ENCODE assay signal across 2 cellular contexts in the genomic region with DNA sequence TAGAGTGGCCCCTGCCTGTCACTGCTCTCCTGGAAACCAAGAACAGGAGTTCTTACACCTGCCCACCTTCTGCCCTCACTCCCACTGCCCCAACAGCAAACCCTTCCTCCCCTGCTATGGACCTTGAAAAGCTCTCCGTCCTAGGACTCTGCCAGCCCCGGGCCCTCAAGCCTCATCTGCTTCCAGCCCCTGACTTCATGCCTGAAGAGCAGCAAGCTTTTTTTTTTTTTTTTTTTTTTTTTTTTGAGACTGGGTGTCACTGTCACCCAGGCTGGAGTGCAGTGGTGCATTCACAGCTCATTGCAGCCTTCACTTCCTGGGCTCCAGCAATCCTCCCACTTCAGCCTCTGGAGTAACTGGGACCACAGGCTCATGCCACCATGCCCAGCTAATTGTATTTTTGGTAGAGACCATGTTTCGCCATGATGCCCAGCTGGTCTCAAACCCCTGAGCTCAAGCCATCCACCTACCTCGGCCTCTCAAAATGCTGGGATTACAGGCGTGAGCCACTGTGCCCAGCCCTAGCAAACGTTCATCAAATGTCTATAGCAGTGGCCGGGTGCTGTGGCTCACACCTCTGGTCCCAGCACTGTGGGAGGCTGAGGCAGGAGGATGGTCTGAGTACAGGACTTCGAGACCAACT.
TF ChIP-seq lines count a peak whose summit lies in the region.

No MANE protein-coding gene starts in this region.

TF ChIP-seq in SK-N-SH, 30 proteins besides CTCF, POLR2A, EP300 and RAD21 (continued from another document):
- TF ChIP-seq, protein P1, sequence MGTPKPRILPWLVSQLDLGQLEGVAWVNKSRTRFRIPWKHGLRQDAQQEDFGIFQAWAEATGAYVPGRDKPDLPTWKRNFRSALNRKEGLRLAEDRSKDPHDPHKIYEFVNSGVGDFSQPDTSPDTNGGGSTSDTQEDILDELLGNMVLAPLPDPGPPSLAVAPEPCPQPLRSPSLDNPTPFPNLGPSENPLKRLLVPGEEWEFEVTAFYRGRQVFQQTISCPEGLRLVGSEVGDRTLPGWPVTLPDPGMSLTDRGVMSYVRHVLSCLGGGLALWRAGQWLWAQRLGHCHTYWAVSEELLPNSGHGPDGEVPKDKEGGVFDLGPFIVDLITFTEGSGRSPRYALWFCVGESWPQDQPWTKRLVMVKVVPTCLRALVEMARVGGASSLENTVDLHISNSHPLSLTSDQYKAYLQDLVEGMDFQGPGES (IDR thresholded peaks at IDR 0.05; ENCODE audit: low read depth, low read length): no peak
- TF ChIP-seq, protein P2, sequence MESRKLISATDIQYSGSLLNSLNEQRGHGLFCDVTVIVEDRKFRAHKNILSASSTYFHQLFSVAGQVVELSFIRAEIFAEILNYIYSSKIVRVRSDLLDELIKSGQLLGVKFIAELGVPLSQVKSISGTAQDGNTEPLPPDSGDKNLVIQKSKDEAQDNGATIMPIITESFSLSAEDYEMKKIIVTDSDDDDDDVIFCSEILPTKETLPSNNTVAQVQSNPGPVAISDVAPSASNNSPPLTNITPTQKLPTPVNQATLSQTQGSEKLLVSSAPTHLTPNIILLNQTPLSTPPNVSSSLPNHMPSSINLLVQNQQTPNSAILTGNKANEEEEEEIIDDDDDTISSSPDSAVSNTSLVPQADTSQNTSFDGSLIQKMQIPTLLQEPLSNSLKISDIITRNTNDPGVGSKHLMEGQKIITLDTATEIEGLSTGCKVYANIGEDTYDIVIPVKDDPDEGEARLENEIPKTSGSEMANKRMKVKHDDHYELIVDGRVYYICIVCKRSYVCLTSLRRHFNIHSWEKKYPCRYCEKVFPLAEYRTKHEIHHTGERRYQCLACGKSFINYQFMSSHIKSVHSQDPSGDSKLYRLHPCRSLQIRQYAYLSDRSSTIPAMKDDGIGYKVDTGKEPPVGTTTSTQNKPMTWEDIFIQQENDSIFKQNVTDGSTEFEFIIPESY (IDR thresholded peaks at IDR 0.05; ENCODE audit: borderline replicate concordance, low read depth): no peak
- TF ChIP-seq TCF12 (IDR thresholded peaks at IDR 0.05): no peak
- no peak for TF ChIP-seq FOXJ3 (CRISPR knock-in tag; IDR thresholded peaks at IDR 0.05)
- TF ChIP-seq TEAD4 (IDR thresholded peaks at IDR 0.05; ENCODE audit: borderline replicate concordance, insufficient read depth): no peak
- no peak for TF ChIP-seq RFX5 (IDR thresholded peaks at IDR 0.05; ENCODE audit: low read length)
- TF ChIP-seq RXRA (IDR thresholded peaks at IDR 0.05; ENCODE audit: borderline replicate concordance, low read depth): no peak
- TF ChIP-seq EZH2phosphoT487 (IDR thresholded peaks at IDR 0.05; ENCODE audit: borderline replicate concordance, low read depth): no peak

TF ChIP-seq in SK-N-SH treated with all-trans-retinoic acid at 6 μM for 48 hours, 23 proteins besides CTCF, POLR2A, EP300 and RAD21 (continued from another document):
- TF ChIP-seq, protein P3, sequence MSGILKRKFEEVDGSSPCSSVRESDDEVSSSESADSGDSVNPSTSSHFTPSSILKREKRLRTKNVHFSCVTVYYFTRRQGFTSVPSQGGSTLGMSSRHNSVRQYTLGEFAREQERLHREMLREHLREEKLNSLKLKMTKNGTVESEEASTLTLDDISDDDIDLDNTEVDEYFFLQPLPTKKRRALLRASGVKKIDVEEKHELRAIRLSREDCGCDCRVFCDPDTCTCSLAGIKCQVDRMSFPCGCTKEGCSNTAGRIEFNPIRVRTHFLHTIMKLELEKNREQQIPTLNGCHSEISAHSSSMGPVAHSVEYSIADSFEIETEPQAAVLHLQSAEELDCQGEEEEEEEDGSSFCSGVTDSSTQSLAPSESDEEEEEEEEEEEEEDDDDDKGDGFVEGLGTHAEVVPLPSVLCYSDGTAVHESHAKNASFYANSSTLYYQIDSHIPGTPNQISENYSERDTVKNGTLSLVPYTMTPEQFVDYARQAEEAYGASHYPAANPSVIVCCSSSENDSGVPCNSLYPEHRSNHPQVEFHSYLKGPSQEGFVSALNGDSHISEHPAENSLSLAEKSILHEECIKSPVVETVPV (CRISPR knock-in tag; IDR thresholded peaks at IDR 0.05): no peak
